Comparison of ENCODE assay signal across 8 cellular contexts in genomic region chr1:72281637-72282270, GRCh38. TPM values are rescaled to one million over a fixed set of nuclear protein-coding genes. Genes with fewer than 3 reads are reported as not detected.
A peak's percentile ranks its signal among the peaks of the same experiment; 100 is the strongest.
DNase-seq lines count a peak whose midpoint lies in the region; ATAC-seq and TF ChIP-seq lines count a peak whose summit lies in the region.

No MANE protein-coding gene starts in this region.

- H3K27ac Mint-ChIP-seq in activated CD4-positive, alpha-beta memory T cell treated with anti-CD3 and anti-CD28 coated beads, Interleukin-2, amount 10 ng/mL, durations not matched to agents 7 days and 5 days, result no peak overlapping the region

- H3K9me3 Mint-ChIP-seq in activated CD4-positive, alpha-beta memory T cell treated with anti-CD3 and anti-CD28 coated beads, Interleukin-2, amount 10 ng/mL, durations not matched to agents 7 days and 5 days, result no peaks in the 10 kb centered on the region

- peaks cover 18% of the 10 kb centered on the region for H3K27me3 Mint-ChIP-seq in activated CD4-positive, alpha-beta memory T cell treated with anti-CD3 and anti-CD28 coated beads, Interleukin-2, amount 10 ng/mL, durations not matched to agents 7 days and 5 days

- peak overlapping the region; percentile 34 for H3K4me3 Mint-ChIP-seq in activated CD4-positive, alpha-beta memory T cell treated with anti-CD3 and anti-CD28 coated beads, Interleukin-2, amount 10 ng/mL, durations not matched to agents 7 days and 5 days

- intact Hi-C loops in Right ventricle myocardium inferior (cut with DNase I), result loop anchor here (10.0 kb wide), 2 partner anchors 157 to 427 kb away; no protein-coding TSS in a partner anchor

- no peak for DNase-seq in right atrium auricular region (ENCODE audit: low spot score)
- no peak for DNase-seq in Right ventricle myocardium inferior (ENCODE audit: missing footprints)
- DNase-seq in activated CD4-positive, alpha-beta memory T cell treated with anti-CD3 and anti-CD28 coated beads, Interleukin-2, amount 10 ng/mL, durations not matched to agents 7 days and 5 days, result no peak
- peak in 13 of 49 donors; percentile 19 to 64 (median 47) for DNase-seq in substantia nigra (lab: John Stamatoyannopoulos, UW)

- peak overlapping the region; percentile 78 to 83 for H3K27ac ChIP-seq in right atrium auricular region
- no peak overlapping the region for H3K27ac ChIP-seq in iPS-18a (ENCODE audit: low read length)
- H3K27ac ChIP-seq in substantia nigra (ENCODE audit: low read depth, low read length, poor library complexity, severe bottlenecking), result peak overlapping the region; percentile 99

- CTCF ChIA-PET in activated CD4-positive, alpha-beta memory T cell treated with anti-CD3 and anti-CD28 coated beads, Interleukin-2, amount 10 ng/mL, durations not matched to agents 7 days and 5 days (lab: Charles Lee), result no interaction called here

- peak overlapping the region; percentile 58 to 62 for H3K4me3 ChIP-seq in right atrium auricular region
- H3K4me3 ChIP-seq in iPS-18a (ENCODE audit: low read length), result peak overlapping the region; percentile 96

- H3K36me3 Mint-ChIP-seq in activated CD4-positive, alpha-beta memory T cell treated with anti-CD3 and anti-CD28 coated beads, Interleukin-2, amount 10 ng/mL, durations not matched to agents 7 days and 5 days (ENCODE audit: low read depth), result no peaks in the 10 kb centered on the region

- ATAC-seq in Right ventricle myocardium inferior, result no peak
- ATAC-seq in GM21390 (IDR thresholded peaks at IDR 0.05; ENCODE audit: unreplicated experiment), result no peak
- ATAC-seq in activated CD4-positive, CD25-positive, alpha-beta regulatory T cell treated with anti-CD3 and anti-CD28 coated beads, Interleukin-2, amount 50 U/mL, for 24 hours, result no peak
- no peak for ATAC-seq in GM18520 (IDR thresholded peaks at IDR 0.05; ENCODE audit: unreplicated experiment)

- H3K36me3 ChIP-seq in right atrium auricular region, result no peaks in the 10 kb centered on the region
- H3K36me3 ChIP-seq in iPS-18a (ENCODE audit: control insufficient read depth, low read depth, low read length), result no peaks in the 10 kb centered on the region

- H3K9me3 ChIP-seq in right atrium auricular region, result no peaks in the 10 kb centered on the region
- no peaks in the 10 kb centered on the region for H3K9me3 ChIP-seq in iPS-18a (ENCODE audit: control insufficient read depth, low read depth, low read length)

- H3K4me1 ChIP-seq in right atrium auricular region (peaks cover 0 to 10% of the 10 kb centered on the region in 2 donors), iPS-18a (ENCODE audit: control insufficient read depth, low read depth, low read length) (peaks cover 15% of the 10 kb centered on the region)

- POLR2A ChIA-PET in activated CD4-positive, alpha-beta memory T cell treated with anti-CD3 and anti-CD28 coated beads, Interleukin-2, amount 10 ng/mL, durations not matched to agents 7 days and 5 days (lab: Charles Lee), result no interaction called here

- H3K9ac ChIP-seq in iPS-18a (ENCODE audit: low read length), result peak overlapping the region; percentile 29

- H3K27me3 ChIP-seq in right atrium auricular region (no peaks in the 10 kb centered on the region), iPS-18a (ENCODE audit: control insufficient read depth, insufficient read depth, low read length) (peaks cover 34% of the 10 kb centered on the region)

- TF ChIP-seq CTCF in right atrium auricular region (IDR thresholded peaks at IDR 0.05), result no peak

- H3K4me1 Mint-ChIP-seq in activated CD4-positive, alpha-beta memory T cell treated with anti-CD3 and anti-CD28 coated beads, Interleukin-2, amount 10 ng/mL, durations not matched to agents 7 days and 5 days, result peaks cover 13% of the 10 kb centered on the region

RNA-seq across cellular contexts. Expression of gene NEGR1, which starts 0.6 kb away (rescaled TPM):
- 1 to 10 TPM; 9.3 to 9.9 TPM for total RNA-seq in right atrium auricular region
- total RNA-seq in Right ventricle myocardium inferior, result 15.2 TPM
- total RNA-seq in activated CD4-positive, alpha-beta memory T cell treated with anti-CD3 and anti-CD28 coated beads, Interleukin-2, amount 10 ng/mL, durations not matched to agents 7 days and 5 days, result not detected

Comparison
In these comparisons a context has a peak if more than half of its experiments do, and no peak if none do; other contexts are left out.
1. RNA of gene NEGR1, which starts 0.6 kb away (total RNA-seq): 15.2 TPM in Right ventricle myocardium inferior (single experiment) and 9.3 to 9.9 TPM in right atrium auricular region; not detected in activated CD4-positive, alpha-beta memory T cell treated with anti-CD3 and anti-CD28 coated beads, Interleukin-2, amount 10 ng/mL, durations not matched to agents 7 days and 5 days; every median in the first group is over 10 times any median in the second.